In the genomic region with DNA sequence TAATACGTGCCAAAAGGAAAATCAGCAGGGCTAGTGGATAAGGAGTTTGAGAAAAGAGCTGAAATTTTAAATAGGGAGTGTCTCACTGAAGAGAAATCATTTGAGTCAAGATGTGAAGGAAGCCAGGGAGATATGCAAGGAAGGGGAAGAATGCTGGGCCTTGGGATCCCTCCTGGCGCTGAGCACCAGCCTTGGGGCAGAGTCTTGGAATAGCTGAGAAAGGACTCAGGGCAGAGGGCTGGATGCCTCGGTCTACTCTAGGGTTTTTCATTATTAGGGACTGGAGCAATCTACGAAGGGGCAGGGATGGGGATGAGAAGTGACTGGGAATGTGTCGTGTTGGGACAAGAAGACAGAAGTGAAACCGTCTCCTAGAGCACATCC, we compare ENCODE assay signal across 8 cellular contexts. TPM values are rescaled to one million over a fixed set of nuclear protein-coding genes. Genes with fewer than 3 reads are reported as not detected.
DNase-seq lines count a peak whose midpoint lies in the region; ATAC-seq and TF ChIP-seq lines count a peak whose summit lies in the region.

No MANE protein-coding gene starts in this region.

- H3K27me3 Mint-ChIP-seq in Caco-2 (ENCODE audit: insufficient read depth, unreplicated experiment), result no peaks in the 10 kb centered on the region

- H3K4me2 ChIP-seq in OCI-LY7 (ENCODE audit: low read length), result peak overlapping the region; percentile 88

- DNase-seq in Caco-2, result no peak
- no peak for DNase-seq in OCI-LY7 (ENCODE audit: low spot score)
- no peak for DNase-seq in ovary
- DNase-seq in NCI-H345 (lab: John Stamatoyannopoulos, UW), result no peak
- no peak for DNase-seq in RPMI8226

- peaks cover 49% of the 10 kb centered on the region for H3K36me3 Mint-ChIP-seq in Caco-2 (ENCODE audit: insufficient read depth, unreplicated experiment)

- intact Hi-C loops in Caco-2 (cut with micrococcal nuclease; ENCODE audit: unreplicated experiment) (loop anchor here (5.0 kb wide), 1 partner anchor 383 kb away; no protein-coding TSS in a partner anchor), OCI-LY7 (cut with micrococcal nuclease; ENCODE audit: unreplicated experiment) (loop anchor here (5.0 kb wide), 1 partner anchor 272 kb away; no protein-coding TSS in a partner anchor), ovary (cut with DNase I) (no loop called here)

- H3K4me1 ChIP-seq in Caco-2, result 0 out of 2 replicates have a peak, but pooled peaks cover 7% of the 10 kb centered on the region
- H3K4me1 ChIP-seq in OCI-LY7 (ENCODE audit: insufficient read depth, low read length, poor library complexity, severe bottlenecking), result peaks cover 39% of the 10 kb centered on the region
- H3K4me1 ChIP-seq in esophagus (ENCODE audit: control insufficient read depth in 2 of 2, insufficient read depth in 2 of 2, low read length in 1 of 2), result peaks cover 0 to 3% of the 10 kb centered on the region in 2 donors
- peaks cover 1% of the 10 kb centered on the region for H3K4me1 ChIP-seq in ovary (ENCODE audit: insufficient read depth)

- BruUV-seq in Caco-2 (replicated peaks; lab: Mats Ljungman, UMichigan), result TSS peak; percentile 34
- no TSS peak for BruUV-seq in OCI-LY7 (replicated peaks; lab: Mats Ljungman, UMichigan)

- POLR2A ChIA-PET in Caco-2 (lab: Charles Lee) (interaction anchor here (1.5 kb wide), 1 partner anchor 10 kb away, joined by 11 read pairs; no protein-coding TSS in a partner anchor), OCI-LY7 (lab: Charles Lee) (interaction anchor here (0.5 to 3.9 kb wide), 9 partner anchors 10 to 460 kb away, joined by 3 to 26 read pairs (median 3); no protein-coding TSS in a partner anchor)

- peak overlapping the region; percentile 59 for H3K27ac ChIP-seq in OCI-LY7 (ENCODE audit: low read depth, low read length, poor library complexity, severe bottlenecking)
- no peak overlapping the region for H3K27ac ChIP-seq in esophagus (ENCODE audit: low read depth in 2 of 2, low read length in 1 of 2)
- H3K27ac ChIP-seq in ovary, result no peak overlapping the region

- no peaks in the 10 kb centered on the region for H3K27me3 ChIP-seq in Caco-2 (replicated peaks; ENCODE audit: control insufficient read depth, insufficient read depth, low read length)
- no peaks in the 10 kb centered on the region for H3K27me3 ChIP-seq in esophagus (ENCODE audit: control insufficient read depth in 1 of 2, insufficient read depth in 2 of 2, low read length in 2 of 2)
- no peaks in the 10 kb centered on the region for H3K27me3 ChIP-seq in ovary

- H3K4me3 ChIP-seq in Caco-2 (ENCODE audit: low read depth, low read length) (peak overlapping the region; percentile 83), OCI-LY7 (ENCODE audit: low read depth, low read length, poor library complexity, severe bottlenecking) (peak overlapping the region; percentile 96), esophagus (ENCODE audit: low read depth in 1 of 2, low read length in 2 of 2) (peak overlapping the region; percentile 70 to 76), ovary (peak overlapping the region; percentile 54)

- ATAC-seq in HG02981 (IDR thresholded peaks at IDR 0.05; ENCODE audit: unreplicated experiment) (no peak), HG02798 (IDR thresholded peaks at IDR 0.05; ENCODE audit: poor library complexity, unreplicated experiment) (no peak)

- H3K9me3 ChIP-seq in Caco-2 (no peaks in the 10 kb centered on the region), OCI-LY7 (ENCODE audit: low read length) (peaks cover 4% of the 10 kb centered on the region; the same call in 1 of the 2 replicates), esophagus (ENCODE audit: control insufficient read depth in 2 of 2, insufficient read depth in 1 of 2, low read depth in 1 of 2, low read length in 1 of 2) (no peaks in the 10 kb centered on the region), ovary (no peaks in the 10 kb centered on the region)

- H3K27ac Mint-ChIP-seq in Caco-2 (ENCODE audit: unreplicated experiment), result peak overlapping the region; percentile 84

- H2AFZ ChIP-seq in OCI-LY7 (ENCODE audit: low read length), result no peak overlapping the region; the same call in 1 of the 2 replicates

- H3K36me3 ChIP-seq in Caco-2 (ENCODE audit: control insufficient read depth, insufficient read depth, low read length), result peaks cover 7% of the 10 kb centered on the region
- H3K36me3 ChIP-seq in OCI-LY7 (ENCODE audit: insufficient read depth, low read length), result peaks cover 67% of the 10 kb centered on the region
- no peaks in the 10 kb centered on the region for H3K36me3 ChIP-seq in esophagus (ENCODE audit: control insufficient read depth in 2 of 2, insufficient read depth in 2 of 2, low read length in 1 of 2)
- H3K36me3 ChIP-seq in ovary, result no peaks in the 10 kb centered on the region

- H3K4me1 Mint-ChIP-seq in Caco-2 (ENCODE audit: low read depth, unreplicated experiment), result peaks cover 12% of the 10 kb centered on the region

- no peak for TF ChIP-seq CTCF in Caco-2 (IDR thresholded peaks at IDR 0.05; ENCODE audit: insufficient read depth in 1 of 2, low read depth in 1 of 2, low read length in 1 of 2, severe bottlenecking in 1 of 2, unreplicated experiment in 1 of 2)
- no peak for TF ChIP-seq CTCF in OCI-LY7 (conservative IDR thresholded peaks at IDR 0.05; ENCODE audit: low read length)
- TF ChIP-seq CTCF in ovary (IDR thresholded peaks at IDR 0.05), result no peak

- peaks cover 63% of the 10 kb centered on the region for H3K79me2 ChIP-seq in OCI-LY7 (ENCODE audit: insufficient read depth, low read depth, low read length)

- no peaks in the 10 kb centered on the region for H4K20me1 ChIP-seq in OCI-LY7 (ENCODE audit: insufficient read depth, low read length)

- H3K9me2 ChIP-seq in OCI-LY7 (ENCODE audit: insufficient read depth, low read length), result no peaks in the 10 kb centered on the region

- peak overlapping the region; percentile 80 for H3K4me3 Mint-ChIP-seq in Caco-2 (ENCODE audit: unreplicated experiment)

- 6 to 10% methylated on average over 6 of the region's 6 CpGs for WGBS in esophagus, 2 donors
- 3 to 11% (median 8%) methylated on average over 6 of the region's 6 CpGs for WGBS in ovary, 3 donors

- CTCF ChIA-PET in Caco-2 (lab: Charles Lee) (no interaction called here), OCI-LY7 (lab: Charles Lee; ENCODE audit: unreplicated experiment) (no interaction called here)

- no peak for TF ChIP-seq POLR2A in ovary (IDR thresholded peaks at IDR 0.05)

- peaks cover 8% of the 10 kb centered on the region for H3K9me3 Mint-ChIP-seq in Caco-2 (ENCODE audit: unreplicated experiment)

- no peak for TF ChIP-seq EP300 in ovary (IDR thresholded peaks at IDR 0.05)

RNA-seq across cellular contexts. Expression of gene ZWINT, which starts 0.5 kb away (rescaled TPM):
- total RNA-seq in Caco-2 (2022) (168 and 181 TPM in 2 replicates), OCI-LY7 (2022) (108 and 115 TPM in 2 replicates), ovary (1 to 10 TPM in 4 of 7 donors, under 1 TPM in 3; 0.46 to 5.4 (median 1.2) TPM)
- total RNA-seq in OCI-LY7 (2014; rRNA removed; shearing (Covaris generic)), result 220 and 230 TPM in 2 replicates
- polyA plus RNA-seq in esophagus (10 to 100 TPM; 15.5 to 28.7 TPM), ovary (1 to 10 TPM; 2.9 to 5.4 TPM)

Comparison
In these comparisons a context has a peak if more than half of its experiments do, and no peak if none do; other contexts are left out.
1. RNA of gene ZWINT, which starts 0.5 kb away (total RNA-seq): 108 to 230 TPM in OCI-LY7 and 168 to 181 TPM in Caco-2; 0.46 to 5.4 TPM in ovary; every median in the first group is over 10 times any median in the second.
2. intact Hi-C loops: an anchor here in Caco-2 (5.0 kb wide) and OCI-LY7 (5.0 kb wide); none called in ovary.
3. Peak in every context shown above with its lines, with median percentiles within 50 percentile points of each other: H3K4me3 ChIP-seq.